In genomic region chr22:22744412-22745224, GRCh38 we compare ENCODE assay signal across 29 cellular contexts.
"Had no signal": no experiment of that assay in that cellular context is flagged by ENCODE, and none has a peak within 500 bp of the region (broad histone marks: within the 10 kb centered on the region; RNA-seq: fewer than 3 reads in every experiment).

No MANE protein-coding gene starts in this region.

- H3K36me3 Mint-ChIP-seq: activated CD4-positive, alpha-beta memory T cell treated with anti-CD3 and anti-CD28 coated beads for 36 hours; activated naive CD4-positive, alpha-beta T cell treated with anti-CD3 and anti-CD28 coated beads, Interleukin-2, amount 50 U/mL, for 72 hours had no signal

- H3K36me3 ChIP-seq: adrenal gland, MG63, SJSA1 had no signal

- H3K4me3 ChIP-seq: adrenal gland, body of pancreas, MG63, SJSA1 had no signal

- H3K4me2 ChIP-seq: SK-N-SH had no signal

- FAIRE-seq: astrocyte, TTC549 had no signal

- H3K9me3 Mint-ChIP-seq: activated CD4-positive, alpha-beta memory T cell treated with anti-CD3 and anti-CD28 coated beads for 36 hours; activated naive CD4-positive, alpha-beta T cell treated with anti-CD3 and anti-CD28 coated beads for 36 hours; activated naive CD4-positive, alpha-beta T cell treated with anti-CD3 and anti-CD28 coated beads, Interleukin-2, amount 50 U/mL, for 72 hours; activated T-cell treated with anti-CD3 and anti-CD28 coated beads, Interleukin-2, amount 50 U/mL, for 4 hours; activated T-helper 1 cell treated with anti-CD3 and anti-CD28 coated beads, Interleukin-12 subunit alpha, Interleukin-12 subunit beta, Interleukin-2, Interleukin-4 antibody, amounts not matched to agents 30 ng/mL and 10 ng/mL and 1 ng/mL, durations not matched to agents 14 hours and 24 hours and 36 hours; T-helper 1 cell treated with Interleukin-12 subunit alpha and Interleukin-12 subunit beta and Interleukin-4 antibody, amounts not matched to agents 30 μg/mL and 1 μg/mL, for 36 hours; T-helper 2 cell treated with Interferon-gamma antibody and Interleukin-4, amounts not matched to agents 5 μg/mL and 100 μg/mL, for 36 hours had no signal

- H3K9me3 ChIP-seq: adrenal gland, body of pancreas, MG63, SJSA1, SK-N-SH had no signal

- H3K27me3 ChIP-seq: body of pancreas had no signal

- H3K27ac ChIP-seq: adrenal gland, body of pancreas, SJSA1 had no signal

- H3K27ac Mint-ChIP-seq: activated CD4-positive, alpha-beta memory T cell treated with anti-CD3 and anti-CD28 coated beads for 36 hours; activated naive CD4-positive, alpha-beta T cell treated with anti-CD3 and anti-CD28 coated beads for 36 hours; activated naive CD4-positive, alpha-beta T cell treated with anti-CD3 and anti-CD28 coated beads, Interleukin-2, amount 50 U/mL, for 72 hours; activated T-helper 1 cell treated with anti-CD3 and anti-CD28 coated beads, Interleukin-12 subunit alpha, Interleukin-12 subunit beta, Interleukin-2, Interleukin-4 antibody, amounts not matched to agents 30 ng/mL and 10 ng/mL and 1 ng/mL, durations not matched to agents 14 hours and 24 hours and 36 hours; T-helper 1 cell treated with Interleukin-12 subunit alpha and Interleukin-12 subunit beta and Interleukin-4 antibody, amounts not matched to agents 30 μg/mL and 1 μg/mL, for 36 hours; T-helper 2 cell treated with Interferon-gamma antibody and Interleukin-4, amounts not matched to agents 5 μg/mL and 100 μg/mL, for 36 hours had no signal

- H3K4me3 Mint-ChIP-seq: activated CD4-positive, alpha-beta memory T cell treated with anti-CD3 and anti-CD28 coated beads for 36 hours; activated naive CD4-positive, alpha-beta T cell treated with anti-CD3 and anti-CD28 coated beads for 36 hours; activated T-cell treated with anti-CD3 and anti-CD28 coated beads, Interleukin-2, amount 50 U/mL, for 4 hours; activated T-helper 1 cell treated with anti-CD3 and anti-CD28 coated beads, Interleukin-12 subunit alpha, Interleukin-12 subunit beta, Interleukin-2, Interleukin-4 antibody, amounts not matched to agents 30 ng/mL and 10 ng/mL and 1 ng/mL, durations not matched to agents 14 hours and 24 hours and 36 hours; T-helper 1 cell treated with Interleukin-12 subunit alpha and Interleukin-12 subunit beta and Interleukin-4 antibody, amounts not matched to agents 30 μg/mL and 1 μg/mL, for 36 hours; T-helper 2 cell treated with Interferon-gamma antibody and Interleukin-4, amounts not matched to agents 5 μg/mL and 100 μg/mL, for 36 hours had no signal

- H3K4me1 ChIP-seq: adrenal gland, body of pancreas, SJSA1 had no signal

- ATAC-seq: activated CD4-positive, CD25-positive, alpha-beta regulatory T cell treated with anti-CD3 and anti-CD28 coated beads, Interleukin-2, amount 50 U/mL, for 24 hours; activated T-cell treated with anti-CD3 and anti-CD28 coated beads, Interleukin-2, amount 50 U/mL, for 4 hours; Panc1 had no signal

- DNase-seq: activated CD4-positive, alpha-beta memory T cell treated with anti-CD3 and anti-CD28 coated beads for 36 hours; activated CD4-positive, alpha-beta T cell treated with anti-CD3 and anti-CD28 coated beads for 4 hours; activated CD4-positive, alpha-beta T cell treated with anti-CD3 and anti-CD28 coated beads, Interleukin-2, amount 50 U/mL, for 1 hour; activated CD8-positive, alpha-beta memory T cell treated with anti-CD3 and anti-CD28 coated beads, Interleukin-2, amount 50 U/mL, for 4 hours; activated gamma-delta T cell treated with Interleukin-2 at 50 U/mL for 16 hours; activated naive CD4-positive, alpha-beta T cell treated with anti-CD3 and anti-CD28 coated beads for 36 hours; activated T-cell treated with anti-CD3 and anti-CD28 coated beads for 4 hours; activated T-cell treated with anti-CD3 and anti-CD28 coated beads, Interleukin-2, amount 50 U/mL, for 4 hours; adrenal gland; body of pancreas; central memory CD4-positive, alpha-beta T cell; KG1; MG63; NCI-H1048; NCI-H1105 treated with DMSO at 0.1 percent for 48 hours; NCI-H1436; NCI-H345; NCI-H524 treated with DMSO at 0.1 percent for 48 hours; SHP77 treated with DMSO at 0.1 percent for 48 hours; SK-N-SH had no signal

- H3K9ac ChIP-seq: SK-N-SH had no signal
